In genomic region chr5:62717211-62717927, GRCh38 we compare ENCODE assay signal across 30 cellular contexts.
A peak's percentile ranks its signal among the peaks of the same experiment; 100 is the strongest.
DNase-seq lines count a peak whose midpoint lies in the region; ATAC-seq and TF ChIP-seq lines count a peak whose summit lies in the region.
"Had no signal": no experiment of that assay in that cellular context is flagged by ENCODE, and none has a peak within 500 bp of the region (broad histone marks: within the 10 kb centered on the region; RNA-seq: fewer than 3 reads in every experiment).

No MANE protein-coding gene starts in this region.

- no peaks in the 10 kb centered on the region for H3K9me3 ChIP-seq in endodermal cell (ENCODE audit: control insufficient read depth, low read length)
- H3K9me3 ChIP-seq: esophagus muscularis mucosa, MG63 had no signal

- ATAC-seq in HG03342 (IDR thresholded peaks at IDR 0.05; ENCODE audit: unreplicated experiment) (no peak), GM19328 (IDR thresholded peaks at IDR 0.05; ENCODE audit: unreplicated experiment) (no peak), HG03439 (IDR thresholded peaks at IDR 0.05; ENCODE audit: unreplicated experiment) (no peak)
- ATAC-seq: activated naive CD8-positive, alpha-beta T cell treated with anti-CD3 and anti-CD28 coated beads, Interleukin-2, amount 50 U/mL, for 24 hours; effector memory CD8-positive, alpha-beta T cell; Panc1 had no signal

- peak; percentile 28 for DNase-seq in ELF-1 (ENCODE audit: low read depth, low spot score)
- peak; percentile 51 for DNase-seq in NB4 (ENCODE audit: low read depth)
- peak; percentile 52 for DNase-seq in endodermal cell
- peak; percentile 78 for DNase-seq in left kidney (ENCODE audit: low read depth, low spot score)
- DNase-seq in GDM1 (lab: John Stamatoyannopoulos, UW): no peak
- DNase-seq: activated CD4-positive, alpha-beta T cell treated with anti-CD3 and anti-CD28 coated beads for 4 hours; activated gamma-delta T cell treated with Interleukin-2 at 50 U/mL for 16 hours; activated naive CD8-positive, alpha-beta T cell treated with anti-CD3 and anti-CD28 coated beads, Interleukin-2, amount 50 U/mL, for 24 hours; activated T-cell treated with anti-CD3 and anti-CD28 coated beads, Interleukin-2, amount 50 U/mL, for 24 hours; brain microvascular endothelial cell; DMS79 treated with DMSO at 0.1 percent for 48 hours; effector memory CD8-positive, alpha-beta T cell; KBM-7; mammary epithelial cell; MG63; NCI-H1436 treated with DMSO at 0.1 percent for 48 hours; NCI-H2107; NCI-H510A; NK-92 treated with Interleukin-12 subunit alpha and Interleukin-12 subunit beta, amount 100 ng/mL, for 24 hours; nucleus accumbens; stimulated activated CD4-positive, alpha-beta T cell treated with anti-CD3 and anti-CD28 coated beads, Interleukin-2, amount 100 ng/mL, for 24 hours had no signal

- H3K9me3 Mint-ChIP-seq in endodermal cell: no peaks in the 10 kb centered on the region
- H3K9me3 Mint-ChIP-seq: activated naive CD8-positive, alpha-beta T cell treated with anti-CD3 and anti-CD28 coated beads, Interleukin-2, amount 50 U/mL, for 24 hours; activated T-cell treated with anti-CD3 and anti-CD28 coated beads, Interleukin-2, amount 50 U/mL, for 24 hours; effector memory CD8-positive, alpha-beta T cell; T-helper 1 cell treated with Interleukin-12 subunit alpha and Interleukin-12 subunit beta and Interleukin-4 antibody, amounts not matched to agents 30 μg/mL and 1 μg/mL, for 36 hours had no signal

- WGBS in endodermal cell (ENCODE audit: insufficient coverage in 1 of 2, insufficient read length in 1 of 2), 2 experiments: 82 to 85% methylated on average over 1 to 3 of the region's 3 CpGs

- TF ChIP-seq CTCF in NB4 (IDR thresholded peaks at IDR 0.05; ENCODE audit: low read depth, low read length): no peak
- no peak for TF ChIP-seq CTCF in endodermal cell (conservative IDR thresholded peaks at IDR 0.05)

- peaks cover 13% of the 10 kb centered on the region for H3K4me1 Mint-ChIP-seq in endodermal cell
- H3K4me1 Mint-ChIP-seq: activated naive CD8-positive, alpha-beta T cell treated with anti-CD3 and anti-CD28 coated beads, Interleukin-2, amount 50 U/mL, for 24 hours; B cell had no signal

- H3K36me3 Mint-ChIP-seq in endodermal cell (ENCODE audit: low read depth): no peaks in the 10 kb centered on the region

- no peaks in the 10 kb centered on the region for H3K36me3 ChIP-seq in endodermal cell (ENCODE audit: control insufficient read depth, insufficient read depth, low read length)
- H3K36me3 ChIP-seq: brain microvascular endothelial cell, esophagus muscularis mucosa, MG63 had no signal

- no peak overlapping the region for H3K27ac ChIP-seq in endodermal cell (ENCODE audit: low read depth, low read length)
- H3K27ac ChIP-seq: brain microvascular endothelial cell, coronary artery, esophagus muscularis mucosa had no signal

- no peaks in the 10 kb centered on the region for H3K27me3 ChIP-seq in endodermal cell (ENCODE audit: control insufficient read depth, insufficient read depth, low read length, poor library complexity, severe bottlenecking)
- H3K27me3 ChIP-seq: brain microvascular endothelial cell, MG63 had no signal

- peak overlapping the region; percentile 64 for H3K27ac Mint-ChIP-seq in endodermal cell
- H3K27ac Mint-ChIP-seq: activated naive CD8-positive, alpha-beta T cell treated with anti-CD3 and anti-CD28 coated beads, Interleukin-2, amount 50 U/mL, for 24 hours; activated T-cell treated with anti-CD3 and anti-CD28 coated beads, Interleukin-2, amount 50 U/mL, for 24 hours; B cell; effector memory CD8-positive, alpha-beta T cell; T-helper 1 cell treated with Interleukin-12 subunit alpha and Interleukin-12 subunit beta and Interleukin-4 antibody, amounts not matched to agents 30 μg/mL and 1 μg/mL, for 36 hours had no signal

- H3K27me3 Mint-ChIP-seq in endodermal cell (ENCODE audit: insufficient read depth): no peaks in the 10 kb centered on the region

- no peak for TF ChIP-seq POLR2A in NB4 (IDR thresholded peaks at IDR 0.05; ENCODE audit: extremely low read depth, insufficient read length)

- H3K9ac ChIP-seq in endodermal cell (ENCODE audit: extremely low read depth, low read length, poor library complexity, severe bottlenecking): no peak overlapping the region

- H3K4me3 ChIP-seq in NB4 (ENCODE audit: low read depth, low read length) (no peak overlapping the region), endodermal cell (ENCODE audit: low read length) (no peak overlapping the region)
- H3K4me3 ChIP-seq: coronary artery, esophagus muscularis mucosa, MG63, smooth muscle cell had no signal

- no peaks in the 10 kb centered on the region for H3K4me1 ChIP-seq in endodermal cell (ENCODE audit: control insufficient read depth, insufficient read depth, low read length)
- H3K4me1 ChIP-seq: esophagus muscularis mucosa had no signal

- no peak overlapping the region for H3K4me3 Mint-ChIP-seq in endodermal cell
- H3K4me3 Mint-ChIP-seq: activated naive CD8-positive, alpha-beta T cell treated with anti-CD3 and anti-CD28 coated beads, Interleukin-2, amount 50 U/mL, for 24 hours; activated T-cell treated with anti-CD3 and anti-CD28 coated beads, Interleukin-2, amount 50 U/mL, for 24 hours; B cell; effector memory CD8-positive, alpha-beta T cell; T-helper 1 cell treated with Interleukin-12 subunit alpha and Interleukin-12 subunit beta and Interleukin-4 antibody, amounts not matched to agents 30 μg/mL and 1 μg/mL, for 36 hours had no signal
